In genomic region chr6:131548441-131548840, GRCh38 we compare ENCODE assay signal across 33 cellular contexts. TPM values are rescaled to one million over a fixed set of nuclear protein-coding genes. Genes with fewer than 3 reads are reported as not detected.
"Had no signal": no experiment of that assay in that cellular context is flagged by ENCODE, and none has a peak within 500 bp of the region (broad histone marks: within the 10 kb centered on the region; RNA-seq: fewer than 3 reads in every experiment).

No MANE protein-coding gene starts in this region.

- H3K27me3 Mint-ChIP-seq: activated CD4-positive, alpha-beta memory T cell treated with anti-CD3 and anti-CD28 coated beads for 36 hours; activated T-cell treated with anti-CD3 and anti-CD28 coated beads, Interleukin-2, amount 50 U/mL, for 24 hours had no signal

- ATAC-seq: activated CD4-positive, alpha-beta T cell treated with anti-CD3 and anti-CD28 coated beads for 36 hours; activated CD8-positive, alpha-beta memory T cell treated with anti-CD3 and anti-CD28 coated beads, Interleukin-2, amount 10 ng/mL, durations not matched to agents 7 days and 5 days; activated CD8-positive, alpha-beta T cell treated with anti-CD3 and anti-CD28 coated beads, Interleukin-2, amount 10 ng/mL, durations not matched to agents 7 days and 5 days; activated naive CD4-positive, alpha-beta T cell treated with anti-CD3 and anti-CD28 coated beads, Interleukin-2, amount 50 U/mL, for 72 hours; activated T-cell treated with anti-CD3 and anti-CD28 coated beads, Interleukin-2, amount 50 U/mL, for 72 hours; T-helper 17 cell had no signal

- H3K36me3 ChIP-seq: ascending aorta, brain microvascular endothelial cell, esophagus squamous epithelium had no signal

- H3K27me3 ChIP-seq: ascending aorta, brain microvascular endothelial cell, esophagus squamous epithelium had no signal

- H3K4me1 Mint-ChIP-seq: activated CD4-positive, alpha-beta T cell treated with anti-CD3 and anti-CD28 coated beads for 36 hours; activated CD4-positive, alpha-beta T cell treated with anti-CD3 and anti-CD28 coated beads, Interleukin-2, amount 10 ng/mL, durations not matched to agents 24 days and 14 days; activated CD8-positive, alpha-beta memory T cell treated with anti-CD3 and anti-CD28 coated beads, Interleukin-2, amount 10 ng/mL, durations not matched to agents 7 days and 5 days; activated naive CD4-positive, alpha-beta T cell treated with anti-CD3 and anti-CD28 coated beads, Interleukin-2, amount 10 ng/mL, durations not matched to agents 7 days and 5 days; activated naive CD8-positive, alpha-beta T cell treated with anti-CD3 and anti-CD28 coated beads, Interleukin-2, amount 10 ng/mL, durations not matched to agents 7 days and 5 days had no signal

- DNase-seq: activated CD4-positive, alpha-beta memory T cell treated with anti-CD3 and anti-CD28 coated beads for 36 hours; activated CD4-positive, alpha-beta T cell treated with anti-CD3 and anti-CD28 coated beads for 36 hours; activated CD4-positive, alpha-beta T cell treated with anti-CD3 and anti-CD28 coated beads, Interleukin-2, amount 10 ng/mL, durations not matched to agents 24 days and 14 days; activated CD4-positive, CD25-positive, alpha-beta regulatory T cell; activated CD4-positive, CD25-positive, alpha-beta regulatory T cell treated with anti-CD3 and anti-CD28 coated beads, Interleukin-2, amount 50 U/mL, for 72 hours; activated CD8-positive, alpha-beta memory T cell treated with anti-CD3 and anti-CD28 coated beads, Interleukin-2, amount 10 ng/mL, durations not matched to agents 7 days and 5 days; activated CD8-positive, alpha-beta memory T cell treated with anti-CD3 and anti-CD28 coated beads, Interleukin-2, amount 50 U/mL, for 4 hours; activated CD8-positive, alpha-beta T cell treated with anti-CD3 and anti-CD28 coated beads, Interleukin-2, amount 10 ng/mL, durations not matched to agents 7 days and 5 days; activated gamma-delta T cell; activated naive CD4-positive, alpha-beta T cell; activated naive CD4-positive, alpha-beta T cell treated with anti-CD3 and anti-CD28 coated beads, Interleukin-2, amount 10 ng/mL, durations not matched to agents 7 days and 5 days; activated naive CD8-positive, alpha-beta T cell treated with anti-CD3 and anti-CD28 coated beads, Interleukin-2, amount 10 ng/mL, durations not matched to agents 7 days and 5 days; activated T-cell treated with anti-CD3 and anti-CD28 coated beads for 4 hours; activated T-cell treated with anti-CD3 and anti-CD28 coated beads, Interleukin-2, amount 50 U/mL, for 24 hours; activated T-cell treated with anti-CD3 and anti-CD28 coated beads, Interleukin-2, amount 50 U/mL, for 72 hours; brain microvascular endothelial cell; effector CD8-positive, alpha-beta T cell; esophagus squamous epithelium; foreskin fibroblast; head of caudate nucleus; T-helper 1 cell; T-helper 17 cell; T1000 had no signal

- H3K9me3 ChIP-seq: ascending aorta, esophagus squamous epithelium had no signal

- H3K4me3 Mint-ChIP-seq: activated CD4-positive, alpha-beta memory T cell treated with anti-CD3 and anti-CD28 coated beads for 36 hours; activated CD4-positive, alpha-beta T cell treated with anti-CD3 and anti-CD28 coated beads for 36 hours; activated CD4-positive, alpha-beta T cell treated with anti-CD3 and anti-CD28 coated beads, Interleukin-2, amount 10 ng/mL, durations not matched to agents 24 days and 14 days; activated CD8-positive, alpha-beta memory T cell treated with anti-CD3 and anti-CD28 coated beads, Interleukin-2, amount 10 ng/mL, durations not matched to agents 7 days and 5 days; activated CD8-positive, alpha-beta T cell treated with anti-CD3 and anti-CD28 coated beads, Interleukin-2, amount 10 ng/mL, durations not matched to agents 7 days and 5 days; activated naive CD4-positive, alpha-beta T cell treated with anti-CD3 and anti-CD28 coated beads, Interleukin-2, amount 10 ng/mL, durations not matched to agents 7 days and 5 days; activated naive CD8-positive, alpha-beta T cell treated with anti-CD3 and anti-CD28 coated beads, Interleukin-2, amount 10 ng/mL, durations not matched to agents 7 days and 5 days; activated T-cell treated with anti-CD3 and anti-CD28 coated beads, Interleukin-2, amount 50 U/mL, for 24 hours; activated T-cell treated with anti-CD3 and anti-CD28 coated beads, Interleukin-2, amount 50 U/mL, for 72 hours; T-helper 17 cell; T-helper 2 cell treated with Interferon-gamma antibody and Interleukin-4, amounts not matched to agents 5 μg/mL and 100 μg/mL, for 36 hours had no signal

- H3K9me3 Mint-ChIP-seq: activated CD4-positive, alpha-beta memory T cell treated with anti-CD3 and anti-CD28 coated beads for 36 hours; activated CD4-positive, alpha-beta T cell treated with anti-CD3 and anti-CD28 coated beads, Interleukin-2, amount 10 ng/mL, durations not matched to agents 24 days and 14 days; activated naive CD4-positive, alpha-beta T cell treated with anti-CD3 and anti-CD28 coated beads, Interleukin-2, amount 10 ng/mL, durations not matched to agents 7 days and 5 days; activated naive CD4-positive, alpha-beta T cell treated with anti-CD3 and anti-CD28 coated beads, Interleukin-2, amount 50 U/mL, for 72 hours; activated naive CD8-positive, alpha-beta T cell treated with anti-CD3 and anti-CD28 coated beads, Interleukin-2, amount 10 ng/mL, durations not matched to agents 7 days and 5 days; activated T-cell treated with anti-CD3 and anti-CD28 coated beads, Interleukin-2, amount 50 U/mL, for 24 hours; activated T-cell treated with anti-CD3 and anti-CD28 coated beads, Interleukin-2, amount 50 U/mL, for 72 hours; T-helper 2 cell treated with Interferon-gamma antibody and Interleukin-4, amounts not matched to agents 5 μg/mL and 100 μg/mL, for 36 hours had no signal

- H3K4me1 ChIP-seq: ascending aorta, esophagus squamous epithelium had no signal

- H3K36me3 Mint-ChIP-seq: activated CD4-positive, alpha-beta memory T cell treated with anti-CD3 and anti-CD28 coated beads for 36 hours; activated CD8-positive, alpha-beta memory T cell treated with anti-CD3 and anti-CD28 coated beads, Interleukin-2, amount 10 ng/mL, durations not matched to agents 7 days and 5 days; activated naive CD4-positive, alpha-beta T cell treated with anti-CD3 and anti-CD28 coated beads, Interleukin-2, amount 10 ng/mL, durations not matched to agents 7 days and 5 days; activated naive CD4-positive, alpha-beta T cell treated with anti-CD3 and anti-CD28 coated beads, Interleukin-2, amount 50 U/mL, for 72 hours; activated naive CD8-positive, alpha-beta T cell treated with anti-CD3 and anti-CD28 coated beads, Interleukin-2, amount 10 ng/mL, durations not matched to agents 7 days and 5 days had no signal

- H3K4me3 ChIP-seq: ascending aorta, esophagus squamous epithelium had no signal

- H3K27ac Mint-ChIP-seq: activated CD4-positive, alpha-beta memory T cell treated with anti-CD3 and anti-CD28 coated beads for 36 hours; activated CD4-positive, alpha-beta T cell treated with anti-CD3 and anti-CD28 coated beads for 36 hours; activated CD4-positive, alpha-beta T cell treated with anti-CD3 and anti-CD28 coated beads, Interleukin-2, amount 10 ng/mL, durations not matched to agents 24 days and 14 days; activated CD8-positive, alpha-beta memory T cell treated with anti-CD3 and anti-CD28 coated beads, Interleukin-2, amount 10 ng/mL, durations not matched to agents 7 days and 5 days; activated CD8-positive, alpha-beta T cell treated with anti-CD3 and anti-CD28 coated beads, Interleukin-2, amount 10 ng/mL, durations not matched to agents 7 days and 5 days; activated naive CD4-positive, alpha-beta T cell treated with anti-CD3 and anti-CD28 coated beads, Interleukin-2, amount 10 ng/mL, durations not matched to agents 7 days and 5 days; activated naive CD4-positive, alpha-beta T cell treated with anti-CD3 and anti-CD28 coated beads, Interleukin-2, amount 50 U/mL, for 72 hours; activated naive CD8-positive, alpha-beta T cell treated with anti-CD3 and anti-CD28 coated beads, Interleukin-2, amount 10 ng/mL, durations not matched to agents 7 days and 5 days; activated T-cell treated with anti-CD3 and anti-CD28 coated beads, Interleukin-2, amount 50 U/mL, for 24 hours; activated T-cell treated with anti-CD3 and anti-CD28 coated beads, Interleukin-2, amount 50 U/mL, for 72 hours; T-helper 17 cell; T-helper 2 cell treated with Interferon-gamma antibody and Interleukin-4, amounts not matched to agents 5 μg/mL and 100 μg/mL, for 36 hours had no signal

- H3K27ac ChIP-seq: ascending aorta, brain microvascular endothelial cell, epithelial cell of prostate, esophagus squamous epithelium had no signal

RNA-seq across cellular contexts. Expression of gene ARG1, which starts 24.6 kb away (rescaled TPM):
- total RNA-seq: activated CD4-positive, alpha-beta memory T cell treated with anti-CD3 and anti-CD28 coated beads for 36 hours; activated CD4-positive, alpha-beta T cell treated with anti-CD3 and anti-CD28 coated beads for 36 hours; activated CD4-positive, alpha-beta T cell treated with anti-CD3 and anti-CD28 coated beads, Interleukin-2, amount 10 ng/mL, durations not matched to agents 24 days and 14 days; activated CD8-positive, alpha-beta memory T cell treated with anti-CD3 and anti-CD28 coated beads for 36 hours; activated CD8-positive, alpha-beta memory T cell treated with anti-CD3 and anti-CD28 coated beads, Interleukin-2, amount 10 ng/mL, durations not matched to agents 7 days and 5 days; activated CD8-positive, alpha-beta T cell treated with anti-CD3 and anti-CD28 coated beads, Interleukin-2, amount 10 ng/mL, durations not matched to agents 7 days and 5 days; activated naive CD4-positive, alpha-beta T cell treated with anti-CD3 and anti-CD28 coated beads, Interleukin-2, amount 50 U/mL, for 72 hours; activated naive CD8-positive, alpha-beta T cell treated with anti-CD3 and anti-CD28 coated beads, Interleukin-2, amount 10 ng/mL, durations not matched to agents 7 days and 5 days; activated T-cell treated with anti-CD3 and anti-CD28 coated beads, Interleukin-2, amount 50 U/mL, for 72 hours; ascending aorta; bronchial epithelial cell; chondrocyte; dermis microvascular lymphatic vessel endothelial cell; endothelial cell of umbilical vein; fibroblast of lung; T-helper 17 cell had no signal
- polyA plus RNA-seq: endothelial cell of umbilical vein, fibroblast of lung had no signal
